In genomic region chr9:114198249-114199040, GRCh38 we compare ENCODE assay signal across 22 cellular contexts. TPM values are rescaled to one million over a fixed set of nuclear protein-coding genes. Genes with fewer than 3 reads are reported as not detected.
"Had no signal": no experiment of that assay in that cellular context is flagged by ENCODE, and none has a peak within 500 bp of the region (broad histone marks: within the 10 kb centered on the region; RNA-seq: fewer than 3 reads in every experiment).

No MANE protein-coding gene starts in this region.

- H3K9me3 Mint-ChIP-seq: effector memory CD8-positive, alpha-beta T cell; nephron; stimulated activated naive B cell treated with anti-CD40 and anti-IgM and Interleukin-4, amounts not matched to agents 10 μg/mL and 1 μg/mL and 100 μg/mL, for 72 hours; stimulated activated naive CD8-positive, alpha-beta T cell treated with anti-CD3 and anti-CD28 coated beads, Interleukin-15, Interleukin-2, amounts not matched to agents 100 ng/mL and 50 ng/mL, for 24 hours had no signal

- H3K9me3 ChIP-seq: ovary, psoas muscle, spleen, suprapubic skin, transverse colon had no signal

- H3K4me3 Mint-ChIP-seq: effector memory CD8-positive, alpha-beta T cell; naive thymus-derived CD4-positive, alpha-beta T cell; nephron; stimulated activated naive B cell treated with anti-CD40 and anti-IgM and Interleukin-4, amounts not matched to agents 10 μg/mL and 1 μg/mL and 100 μg/mL, for 72 hours; stimulated activated naive CD8-positive, alpha-beta T cell treated with anti-CD3 and anti-CD28 coated beads, Interleukin-15, Interleukin-2, amounts not matched to agents 100 ng/mL and 50 ng/mL, for 24 hours had no signal

- H3K27ac ChIP-seq: ovary, psoas muscle, spleen, suprapubic skin, transverse colon had no signal

- H3K27ac Mint-ChIP-seq: effector memory CD8-positive, alpha-beta T cell; stimulated activated naive B cell treated with anti-CD40 and anti-IgM and Interleukin-4, amounts not matched to agents 10 μg/mL and 1 μg/mL and 100 μg/mL, for 72 hours; stimulated activated naive CD8-positive, alpha-beta T cell treated with anti-CD3 and anti-CD28 coated beads, Interleukin-15, Interleukin-2, amounts not matched to agents 100 ng/mL and 50 ng/mL, for 24 hours had no signal

- H3K27me3 ChIP-seq: ovary, spleen, suprapubic skin, transverse colon had no signal

- DNase-seq: central memory CD4-positive, alpha-beta T cell; cortex of kidney; effector memory CD8-positive, alpha-beta T cell; kidney; mammary epithelial cell; mesendoderm; midbrain; naive thymus-derived CD4-positive, alpha-beta T cell; nucleus accumbens; ovary; right cardiac atrium; spleen; stimulated activated CD4-positive, alpha-beta T cell treated with anti-CD3 and anti-CD28 coated beads, Interleukin-2, amount 100 ng/mL, for 48 hours; stimulated activated naive B cell treated with anti-CD40 and anti-IgM and Interleukin-4, amounts not matched to agents 10 μg/mL and 1 μg/mL and 100 μg/mL, for 72 hours; transverse colon had no signal

- H3K4me1 Mint-ChIP-seq: stimulated activated naive B cell treated with anti-CD40 and anti-IgM and Interleukin-4, amounts not matched to agents 10 μg/mL and 1 μg/mL and 100 μg/mL, for 72 hours had no signal

- FAIRE-seq: frontal cortex, kidney had no signal

- H3K36me3 ChIP-seq: ovary, spleen, suprapubic skin, transverse colon had no signal

- H3K27me3 Mint-ChIP-seq: stimulated activated naive CD8-positive, alpha-beta T cell treated with anti-CD3 and anti-CD28 coated beads, Interleukin-15, Interleukin-2, amounts not matched to agents 100 ng/mL and 50 ng/mL, for 24 hours had no signal

- H3K36me3 Mint-ChIP-seq: naive thymus-derived CD4-positive, alpha-beta T cell; stimulated activated naive B cell treated with anti-CD40 and anti-IgM and Interleukin-4, amounts not matched to agents 10 μg/mL and 1 μg/mL and 100 μg/mL, for 72 hours had no signal

- ATAC-seq: effector memory CD8-positive, alpha-beta T cell; left lobe of liver; naive thymus-derived CD4-positive, alpha-beta T cell; psoas muscle; right cardiac atrium; stimulated activated naive B cell treated with anti-CD40 and anti-IgM and Interleukin-4, amounts not matched to agents 10 μg/mL and 1 μg/mL and 100 μg/mL, for 72 hours had no signal

- H3K4me1 ChIP-seq: spleen, suprapubic skin, transverse colon had no signal

- H3K4me3 ChIP-seq: ovary, psoas muscle, skin epidermis, spleen, suprapubic skin, transverse colon had no signal

RNA-seq across cellular contexts. Expression of gene COL27A1, which starts 43.1 kb away (rescaled TPM):
- polyA plus RNA-seq: naive thymus-derived CD4-positive, alpha-beta T cell had no signal
